12 cellular contexts compared by ENCODE assay signal in the genomic region with DNA sequence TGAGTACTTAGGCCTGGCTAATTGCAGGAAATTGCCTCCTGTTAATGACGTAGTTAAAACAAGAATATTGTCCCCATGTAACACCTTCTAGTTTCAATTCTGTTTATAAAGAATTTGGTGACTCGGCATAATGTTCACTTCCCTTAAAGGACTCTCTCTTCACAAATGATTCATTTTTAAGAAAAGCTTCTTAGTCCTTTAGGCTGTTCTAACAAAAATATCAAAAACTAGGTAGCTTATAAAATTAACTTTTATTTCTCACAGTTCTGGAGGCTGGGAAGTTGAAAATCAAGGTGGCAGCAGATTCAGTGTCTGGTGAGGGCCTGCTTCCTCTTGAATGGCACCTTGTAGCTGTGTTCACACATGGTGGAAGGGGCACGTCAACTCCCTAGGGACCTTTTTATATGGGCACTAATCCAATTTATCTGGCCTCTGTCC. TPM values are rescaled to one million over a fixed set of nuclear protein-coding genes. Genes with fewer than 3 reads are reported as not detected.
DNase-seq lines count a peak whose midpoint lies in the region; ATAC-seq, FAIRE-seq and TF ChIP-seq lines count a peak whose summit lies in the region.
"Had no signal": no experiment of that assay in that cellular context is flagged by ENCODE, and none has a peak within 500 bp of the region (broad histone marks: within the 10 kb centered on the region; RNA-seq: fewer than 3 reads in every experiment).

No MANE protein-coding gene starts in this region.

- no peak for FAIRE-seq in GM12891 (lab: Jason Lieb, UNC)

- ATAC-seq in GM19455 (IDR thresholded peaks at IDR 0.05; ENCODE audit: unreplicated experiment) (peak; percentile 73), HG03025 (IDR thresholded peaks at IDR 0.05; ENCODE audit: low FRiP score, unreplicated experiment) (peak; percentile 63), left lobe of liver (no peak), lower lobe of right lung (no peak)
- ATAC-seq: HCT116 had no signal

- H3K36me3 ChIP-seq in lower lobe of right lung, result no peaks in the 10 kb centered on the region
- H3K36me3 ChIP-seq: right lobe of liver had no signal

- DNase-seq in GM12891 (ENCODE audit: insufficient read length, low spot score) (no peak), NOMO-1 (lab: John Stamatoyannopoulos, UW; ENCODE audit: unreplicated experiment in 2 of 2) (peak; percentile 72 to 97), left lobe of liver (ENCODE audit: low spot score) (no peak), RKO (ENCODE audit: low spot score) (no peak), lower lobe of right lung (no peak), ACHN (no peak)
- DNase-seq: NCI-H187 treated with DMSO at 0.1 percent for 48 hours, right lobe of liver had no signal

- no peaks in the 10 kb centered on the region for H3K9me3 ChIP-seq in lower lobe of right lung
- H3K9me3 ChIP-seq: right lobe of liver had no signal

- H3K27me3 ChIP-seq in lower lobe of right lung (ENCODE audit: low read depth), result no peaks in the 10 kb centered on the region
- H3K27me3 ChIP-seq: right lobe of liver had no signal

- no peak for TF ChIP-seq POLR2A in GM12891 (IDR thresholded peaks at IDR 0.05; ENCODE audit: low read depth, low read length)

- intact Hi-C loops in lower lobe of right lung (cut with DNase I), result no loop called here

- in situ Hi-C loops in ACHN (cut with HindIII; ENCODE audit: low pct_ligation_motif_present, low pct_unique_long_range_greater_than_20kb, low sequenced_read_pairs), result no loop called here

- no peak overlapping the region for H3K4me3 ChIP-seq in lower lobe of right lung
- H3K4me3 ChIP-seq: right lobe of liver had no signal

- no peaks in the 10 kb centered on the region for H3K4me1 ChIP-seq in lower lobe of right lung
- H3K4me1 ChIP-seq: right lobe of liver had no signal

- H3K27ac ChIP-seq in lower lobe of right lung, result no peak overlapping the region
- H3K27ac ChIP-seq: right lobe of liver had no signal

- no peak for TF ChIP-seq CTCF in lower lobe of right lung (IDR thresholded peaks at IDR 0.05)

TF ChIP-seq in GM12891, 5 proteins besides CTCF, POLR2A, EP300 and RAD21:
- TF ChIP-seq TAF1 (IDR thresholded peaks at IDR 0.05; ENCODE audit: low read depth, low read length) (no peak), SPI1 (IDR thresholded peaks at IDR 0.05; ENCODE audit: low read depth, low read length) (peak; percentile 57), PAX5 (IDR thresholded peaks at IDR 0.05; ENCODE audit: insufficient read depth, low read length, severe bottlenecking) (no peak), POU2F2 (IDR thresholded peaks at IDR 0.05; ENCODE audit: low read depth, low read length) (no peak)

RNA-seq across cellular contexts. Expression of gene COL25A1, which starts 23.8 kb away (rescaled TPM):
- 0.03 TPM for polyA plus RNA-seq in GM12891 (2012; ENCODE audit: low read depth, missing spikeins)
- total RNA-seq in left lobe of liver (2.5 TPM), lower lobe of right lung (0.35 TPM)
- polyA plus RNA-seq: CD14-positive monocyte had no signal

Comparison
In these comparisons a context has a peak if more than half of its experiments do, and no peak if none do; other contexts are left out.
1. DNase-seq: peak in NOMO-1 (2 of 2); none in GM12891 (single experiment), left lobe of liver (single experiment), RKO (single experiment), lower lobe of right lung (single experiment) and ACHN (single experiment).
2. ATAC-seq: peak in GM19455 (single experiment) and HG03025 (single experiment); none in left lobe of liver (single experiment) and lower lobe of right lung (0 of 2).